9 cellular contexts compared by ENCODE assay signal in genomic region chr9:33116855-33117254, GRCh38. TPM values are rescaled to one million over a fixed set of nuclear protein-coding genes. Genes with fewer than 3 reads are reported as not detected.
DNase-seq lines count a peak whose midpoint lies in the region; ATAC-seq and TF ChIP-seq lines count a peak whose summit lies in the region.
"Had no signal": no experiment of that assay in that cellular context is flagged by ENCODE, and none has a peak within 500 bp of the region (broad histone marks: within the 10 kb centered on the region; RNA-seq: fewer than 3 reads in every experiment).

No MANE protein-coding gene starts in this region.

- H3K4me3 ChIP-seq in SK-N-SH (ENCODE audit: low read depth in 2 of 2, low read length in 1 of 2) (no peak overlapping the region), thymus (ENCODE audit: low read length) (no peak overlapping the region)

- H3K9ac ChIP-seq in SK-N-SH: no peak overlapping the region

- H3K36me3 Mint-ChIP-seq in activated CD4-positive, alpha-beta T cell treated with anti-CD3 and anti-CD28 coated beads, Interleukin-2, amount 10 ng/mL, durations not matched to agents 24 days and 14 days (ENCODE audit: low read depth): peaks cover 46% of the 10 kb centered on the region
- H3K36me3 Mint-ChIP-seq: WTC11 had no signal

- H3K9me2 ChIP-seq in SK-N-SH: no peaks in the 10 kb centered on the region

- peak overlapping the region; percentile 67 for H3K27ac Mint-ChIP-seq in activated CD4-positive, alpha-beta T cell treated with anti-CD3 and anti-CD28 coated beads, Interleukin-2, amount 10 ng/mL, durations not matched to agents 24 days and 14 days
- H3K27ac Mint-ChIP-seq: WTC11 had no signal

- H3K79me2 ChIP-seq in SK-N-SH (ENCODE audit: insufficient read depth): peaks cover 4% of the 10 kb centered on the region; the same call in 1 of the 2 replicates

- WGBS in SK-N-SH (ENCODE audit: low lambda C conversion rate): 81% methylated on average over 2 of the region's 2 CpGs
- WGBS in thymus: 72% methylated on average over 2 of the region's 2 CpGs

- ATAC-seq in left cardiac atrium: peak; percentile 3 to 42
- ATAC-seq in GM21619 (IDR thresholded peaks at IDR 0.05; ENCODE audit: unreplicated experiment): no peak
- ATAC-seq: WTC11 had no signal

- no peak for DNase-seq in activated CD4-positive, alpha-beta T cell treated with anti-CD3 and anti-CD28 coated beads, Interleukin-2, amount 10 ng/mL, durations not matched to agents 24 days and 14 days
- no peak for DNase-seq in activated CD4-positive, alpha-beta T cell treated with anti-CD3 and anti-CD28 coated beads, Interleukin-2, amount 50 U/mL, for 48 hours
- no peak for DNase-seq in SK-N-SH
- no peak for DNase-seq in left cardiac atrium
- DNase-seq in GM10248 (ENCODE audit: extremely low spot score): no peak
- DNase-seq in OCI-M2 (lab: John Stamatoyannopoulos, UW; ENCODE audit: unreplicated experiment): no peak

- H3K9me3 Mint-ChIP-seq in activated CD4-positive, alpha-beta T cell treated with anti-CD3 and anti-CD28 coated beads, Interleukin-2, amount 10 ng/mL, durations not matched to agents 24 days and 14 days: peaks cover 2% of the 10 kb centered on the region
- H3K9me3 Mint-ChIP-seq: WTC11 had no signal

- H3K4me2 ChIP-seq in SK-N-SH: no peak overlapping the region

- intact Hi-C loops in activated CD4-positive, alpha-beta T cell treated with anti-CD3 and anti-CD28 coated beads, Interleukin-2, amount 10 ng/mL, durations not matched to agents 24 days and 14 days (cut with micrococcal nuclease): loop anchor here (5.0 kb wide), 1 partner anchor 35 kb away; no protein-coding TSS in a partner anchor
- intact Hi-C loops in left cardiac atrium (cut with DNase I): no loop called here

- CTCF ChIA-PET in SK-N-SH (lab: Yijun Ruan, JAX) (no interaction called here), GM10248 (lab: Yijun Ruan, JAX) (interaction anchor here (0.9 to 1.7 kb wide), 3 partner anchors 13 to 24 kb away, joined by 3 to 4 read pairs (median 3); no protein-coding TSS in a partner anchor)

- TF ChIP-seq RAD21 in SK-N-SH (IDR thresholded peaks at IDR 0.05; ENCODE audit: low read length): no peak

- peaks cover 27% of the 10 kb centered on the region for H3K4me1 Mint-ChIP-seq in activated CD4-positive, alpha-beta T cell treated with anti-CD3 and anti-CD28 coated beads, Interleukin-2, amount 10 ng/mL, durations not matched to agents 24 days and 14 days

- H3K4me1 ChIP-seq in SK-N-SH (ENCODE audit: control insufficient read depth in 1 of 2, insufficient read depth in 2 of 2, low read depth in 1 of 2, low read length in 1 of 2) (no peaks in the 10 kb centered on the region; a peak in 1 of 4 replicates), thymus (ENCODE audit: control insufficient read depth, insufficient read depth, low read length) (no peaks in the 10 kb centered on the region)

- H3K36me3 ChIP-seq in SK-N-SH (replicated peaks in 1 of 2; ENCODE audit: control insufficient read depth in 1 of 2, insufficient read depth in 2 of 2, low read length in 1 of 2) (peaks cover 20 to 23% of the 10 kb centered on the region in 2 experiments), thymus (ENCODE audit: control insufficient read depth, insufficient read depth) (peaks cover 31% of the 10 kb centered on the region)

- POLR2A ChIA-PET in SK-N-SH (lab: Yijun Ruan, JAX): no interaction called here
- POLR2A ChIA-PET in GM10248 (lab: Yijun Ruan, JAX): interaction anchor here (1.4 kb wide), 1 partner anchor 39 kb away, joined by 4 read pairs; no protein-coding TSS in a partner anchor

- H3K9me3 ChIP-seq in SK-N-SH (no peaks in the 10 kb centered on the region), thymus (ENCODE audit: control insufficient read depth) (no peaks in the 10 kb centered on the region)

- H3K27ac ChIP-seq in SK-N-SH (ENCODE audit: low read depth in 2 of 2, low read length in 1 of 2) (peak overlapping the region; percentile 11 to 23; a peak in 2 of 4 replicates), thymus (ENCODE audit: low read depth) (peak overlapping the region; percentile 69)

- no peak for TF ChIP-seq EP300 in SK-N-SH (IDR thresholded peaks at IDR 0.05; ENCODE audit: borderline replicate concordance in 1 of 2, low read depth in 1 of 2, low read length in 1 of 2)

- TF ChIP-seq CTCF in SK-N-SH (IDR thresholded peaks at IDR 0.05): no peak
- no peak for TF ChIP-seq CTCF in GM10248 (IDR thresholded peaks at IDR 0.05; ENCODE audit: control extremely low read depth, extremely low read depth, low read depth, missing control alignments)

- no peak overlapping the region for H2AFZ ChIP-seq in SK-N-SH (ENCODE audit: low read depth)

- H4K20me1 ChIP-seq in SK-N-SH (ENCODE audit: insufficient read depth): no peaks in the 10 kb centered on the region; the same call in 1 of the 2 replicates

- H3K27me3 Mint-ChIP-seq in activated CD4-positive, alpha-beta T cell treated with anti-CD3 and anti-CD28 coated beads, Interleukin-2, amount 10 ng/mL, durations not matched to agents 24 days and 14 days: no peaks in the 10 kb centered on the region

- H3K4me3 Mint-ChIP-seq in activated CD4-positive, alpha-beta T cell treated with anti-CD3 and anti-CD28 coated beads, Interleukin-2, amount 10 ng/mL, durations not matched to agents 24 days and 14 days: peak overlapping the region; percentile 40
- H3K4me3 Mint-ChIP-seq: WTC11 had no signal

- H3F3A ChIP-seq in SK-N-SH (replicated peaks; ENCODE audit: insufficient read depth): no peaks in the 10 kb centered on the region

- H3K27me3 ChIP-seq in SK-N-SH (ENCODE audit: insufficient read depth) (no peaks in the 10 kb centered on the region), thymus (ENCODE audit: control insufficient read depth, insufficient read depth) (no peaks in the 10 kb centered on the region)

TF ChIP-seq in SK-N-SH, 30 proteins besides CTCF, POLR2A, EP300 and RAD21:
- TF ChIP-seq, protein P1, sequence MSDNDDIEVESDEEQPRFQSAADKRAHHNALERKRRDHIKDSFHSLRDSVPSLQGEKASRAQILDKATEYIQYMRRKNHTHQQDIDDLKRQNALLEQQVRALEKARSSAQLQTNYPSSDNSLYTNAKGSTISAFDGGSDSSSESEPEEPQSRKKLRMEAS (IDR thresholded peaks at IDR 0.05; ENCODE audit: low read depth): no peak
- no peak for TF ChIP-seq IRF3 (IDR thresholded peaks at IDR 0.05; ENCODE audit: low read depth, low read length)
- TF ChIP-seq, protein P2, sequence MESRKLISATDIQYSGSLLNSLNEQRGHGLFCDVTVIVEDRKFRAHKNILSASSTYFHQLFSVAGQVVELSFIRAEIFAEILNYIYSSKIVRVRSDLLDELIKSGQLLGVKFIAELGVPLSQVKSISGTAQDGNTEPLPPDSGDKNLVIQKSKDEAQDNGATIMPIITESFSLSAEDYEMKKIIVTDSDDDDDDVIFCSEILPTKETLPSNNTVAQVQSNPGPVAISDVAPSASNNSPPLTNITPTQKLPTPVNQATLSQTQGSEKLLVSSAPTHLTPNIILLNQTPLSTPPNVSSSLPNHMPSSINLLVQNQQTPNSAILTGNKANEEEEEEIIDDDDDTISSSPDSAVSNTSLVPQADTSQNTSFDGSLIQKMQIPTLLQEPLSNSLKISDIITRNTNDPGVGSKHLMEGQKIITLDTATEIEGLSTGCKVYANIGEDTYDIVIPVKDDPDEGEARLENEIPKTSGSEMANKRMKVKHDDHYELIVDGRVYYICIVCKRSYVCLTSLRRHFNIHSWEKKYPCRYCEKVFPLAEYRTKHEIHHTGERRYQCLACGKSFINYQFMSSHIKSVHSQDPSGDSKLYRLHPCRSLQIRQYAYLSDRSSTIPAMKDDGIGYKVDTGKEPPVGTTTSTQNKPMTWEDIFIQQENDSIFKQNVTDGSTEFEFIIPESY (IDR thresholded peaks at IDR 0.05; ENCODE audit: borderline replicate concordance, low read depth): no peak
- no peak for TF ChIP-seq PBX3 (IDR thresholded peaks at IDR 0.05)
- no peak for TF ChIP-seq RCOR1 (IDR thresholded peaks at IDR 0.05; ENCODE audit: low read length)
- TF ChIP-seq MEF2A (IDR thresholded peaks at IDR 0.05; ENCODE audit: borderline replicate concordance, low read depth): no peak
- TF ChIP-seq FOSL2 (IDR thresholded peaks at IDR 0.05; ENCODE audit: borderline replicate concordance, low read depth): no peak
- no peak for TF ChIP-seq FOXM1 (IDR thresholded peaks at IDR 0.05; ENCODE audit: low read depth)

RNA-seq across cellular contexts. Expression of gene SMU1, which starts 40.4 kb away (rescaled TPM):
- total RNA-seq in activated CD4-positive, alpha-beta T cell treated with anti-CD3 and anti-CD28 coated beads, Interleukin-2, amount 10 ng/mL, durations not matched to agents 24 days and 14 days: 28.6 and 30.2 TPM in 2 replicates
- polyA plus RNA-seq in SK-N-SH (2012; rRNA removed): 9.8 and 12.4 TPM in 2 replicates
- polyA plus RNA-seq in SK-N-SH (2012; cell fraction: cytosol; rRNA removed): 13.1 and 13.5 TPM in 2 replicates
- 5.4 and 9.7 TPM in 2 replicates for polyA plus RNA-seq in SK-N-SH (2012; cell fraction: nucleus; rRNA removed)
- total RNA-seq in left cardiac atrium: 10 to 100 TPM; 14.2 to 16.7 TPM
- polyA plus RNA-seq in thymus: 14.9 TPM

RNA-seq across cellular contexts. Expression of gene B4GALT1, which starts 50.3 kb away (rescaled TPM):
- total RNA-seq in activated CD4-positive, alpha-beta T cell treated with anti-CD3 and anti-CD28 coated beads, Interleukin-2, amount 10 ng/mL, durations not matched to agents 24 days and 14 days: 53.8 and 55.7 TPM in 2 replicates
- polyA plus RNA-seq in SK-N-SH (2012; rRNA removed) (36.2 and 36.3 TPM in 2 replicates), thymus (37.1 TPM)
- 31.2 and 34.8 TPM in 2 replicates for polyA plus RNA-seq in SK-N-SH (2012; cell fraction: cytosol; rRNA removed)
- 16.2 and 21.7 TPM in 2 replicates for polyA plus RNA-seq in SK-N-SH (2012; cell fraction: nucleus; rRNA removed)
- total RNA-seq in left cardiac atrium: 100 to 1,000 TPM in 1 of 2 donors, 10 to 100 TPM in 1; 49.5 to 107 TPM
